ENCODE assay signal across 37 cellular contexts in genomic region chr2:38308821-38309220, GRCh38.
"Had no signal": no experiment of that assay in that cellular context is flagged by ENCODE, and none has a peak within 500 bp of the region (broad histone marks: within the 10 kb centered on the region; RNA-seq: fewer than 3 reads in every experiment).

No MANE protein-coding gene starts in this region.

- H3K27ac ChIP-seq: adrenal gland, ascending aorta, cardiac muscle cell, VCaP had no signal

- DNase-seq: activated B cell treated with CpG ODN at 0.5 μM for 24 hours; activated CD4-positive, alpha-beta memory T cell treated with anti-CD3 and anti-CD28 coated beads for 36 hours; activated CD4-positive, alpha-beta T cell treated with anti-CD3 and anti-CD28 coated beads for 4 hours; activated CD4-positive, alpha-beta T cell treated with anti-CD3 and anti-CD28 coated beads, Interleukin-2, amount 10 ng/mL, durations not matched to agents 24 days and 14 days; activated CD4-positive, alpha-beta T cell treated with anti-CD3 and anti-CD28 coated beads, Interleukin-2, amount 50 U/mL, for 1 hour; activated CD4-positive, alpha-beta T cell treated with anti-CD3 and anti-CD28 coated beads, Interleukin-2, amount 50 U/mL, for 4 hours; activated CD4-positive, CD25-positive, alpha-beta regulatory T cell treated with anti-CD3 and anti-CD28 coated beads, Interleukin-2, amount 50 U/mL, for 72 hours; activated CD8-positive, alpha-beta memory T cell treated with anti-CD3 and anti-CD28 coated beads, Interleukin-2, amount 50 U/mL, for 4 hours; activated CD8-positive, alpha-beta T cell treated with anti-CD3 and anti-CD28 coated beads for 36 hours; activated effector memory CD4-positive, alpha-beta T cell treated with anti-CD3 and anti-CD28 coated beads, Interleukin-2, amount 50 U/mL, for 16 hours; activated gamma-delta T cell treated with Interleukin-2 at 50 U/mL for 16 hours; activated naive CD4-positive, alpha-beta T cell; activated naive CD4-positive, alpha-beta T cell treated with anti-CD3 and anti-CD28 coated beads for 36 hours; activated naive CD4-positive, alpha-beta T cell treated with anti-CD3 and anti-CD28 coated beads, Interleukin-2, amount 50 U/mL, for 16 hours; activated naive CD8-positive, alpha-beta T cell treated with anti-CD3 and anti-CD28 coated beads for 36 hours; activated T-cell treated with anti-CD3 and anti-CD28 coated beads for 4 hours; activated T-cell treated with anti-CD3 and anti-CD28 coated beads, Interleukin-2, amount 50 U/mL, for 1 hour; activated T-cell treated with anti-CD3 and anti-CD28 coated beads, Interleukin-2, amount 50 U/mL, for 4 hours; activated T-cell treated with anti-CD3 and anti-CD28 coated beads, Interleukin-2, amount 50 U/mL, for 72 hours; adrenal gland; amygdala; anterior cingulate cortex; caudate nucleus; cerebellar nuclear complex; T-helper 1 cell; T-helper 2 cell; T-helper 9 cell had no signal

- H3K9me3 Mint-ChIP-seq: activated B cell treated with CpG ODN at 0.5 μM for 24 hours; activated CD4-positive, alpha-beta memory T cell treated with anti-CD3 and anti-CD28 coated beads for 36 hours; activated CD4-positive, alpha-beta T cell treated with anti-CD3 and anti-CD28 coated beads, Interleukin-2, amount 10 ng/mL, durations not matched to agents 24 days and 14 days; activated CD8-positive, alpha-beta T cell treated with anti-CD3 and anti-CD28 coated beads for 36 hours; activated naive CD4-positive, alpha-beta T cell treated with anti-CD3 and anti-CD28 coated beads for 36 hours; activated naive CD4-positive, alpha-beta T cell treated with anti-CD3 and anti-CD28 coated beads, Interleukin-2, amount 50 U/mL, for 72 hours; activated naive CD8-positive, alpha-beta T cell treated with anti-CD3 and anti-CD28 coated beads for 36 hours; activated T-cell treated with anti-CD3 and anti-CD28 coated beads, Interleukin-2, amount 50 U/mL, for 4 hours; activated T-cell treated with anti-CD3 and anti-CD28 coated beads, Interleukin-2, amount 50 U/mL, for 72 hours; activated T-helper 1 cell treated with anti-CD3 and anti-CD28 coated beads, Interleukin-12 subunit alpha, Interleukin-12 subunit beta, Interleukin-2, Interleukin-4 antibody, amounts not matched to agents 30 ng/mL and 10 ng/mL and 1 ng/mL, durations not matched to agents 14 hours and 24 hours and 36 hours; activated T-helper 17 cell treated with anti-CD3 and anti-CD28 coated beads, Interleukin-2, amount 50 U/mL, for 72 hours; central memory CD8-positive, alpha-beta T cell; T-helper 2 cell treated with Interferon-gamma antibody and Interleukin-4, amounts not matched to agents 5 μg/mL and 100 μg/mL, for 36 hours had no signal

- H3K4me1 Mint-ChIP-seq: brain had no signal

- H3K27me3 Mint-ChIP-seq: activated B cell treated with CpG ODN at 0.5 μM for 24 hours; activated CD4-positive, alpha-beta memory T cell treated with anti-CD3 and anti-CD28 coated beads for 36 hours; activated CD4-positive, alpha-beta T cell treated with anti-CD3 and anti-CD28 coated beads, Interleukin-2, amount 10 ng/mL, durations not matched to agents 24 days and 14 days; activated CD8-positive, alpha-beta T cell treated with anti-CD3 and anti-CD28 coated beads for 36 hours; activated naive CD8-positive, alpha-beta T cell treated with anti-CD3 and anti-CD28 coated beads for 36 hours; activated T-helper 17 cell treated with anti-CD3 and anti-CD28 coated beads, Interleukin-2, amount 50 U/mL, for 72 hours; brain; central memory CD8-positive, alpha-beta T cell had no signal

- H3K4me3 Mint-ChIP-seq: activated B cell treated with CpG ODN at 0.5 μM for 24 hours; activated CD4-positive, alpha-beta memory T cell treated with anti-CD3 and anti-CD28 coated beads for 36 hours; activated CD4-positive, alpha-beta T cell treated with anti-CD3 and anti-CD28 coated beads, Interleukin-2, amount 10 ng/mL, durations not matched to agents 24 days and 14 days; activated CD8-positive, alpha-beta T cell treated with anti-CD3 and anti-CD28 coated beads for 36 hours; activated naive CD4-positive, alpha-beta T cell treated with anti-CD3 and anti-CD28 coated beads for 36 hours; activated naive CD8-positive, alpha-beta T cell treated with anti-CD3 and anti-CD28 coated beads for 36 hours; activated T-cell treated with anti-CD3 and anti-CD28 coated beads, Interleukin-2, amount 50 U/mL, for 4 hours; activated T-cell treated with anti-CD3 and anti-CD28 coated beads, Interleukin-2, amount 50 U/mL, for 72 hours; activated T-helper 1 cell treated with anti-CD3 and anti-CD28 coated beads, Interleukin-12 subunit alpha, Interleukin-12 subunit beta, Interleukin-2, Interleukin-4 antibody, amounts not matched to agents 30 ng/mL and 10 ng/mL and 1 ng/mL, durations not matched to agents 14 hours and 24 hours and 36 hours; activated T-helper 17 cell treated with anti-CD3 and anti-CD28 coated beads, Interleukin-2, amount 50 U/mL, for 72 hours; brain; central memory CD8-positive, alpha-beta T cell; T-helper 1 cell treated with Interleukin-12 subunit alpha and Interleukin-12 subunit beta and Interleukin-4 antibody, amounts not matched to agents 30 μg/mL and 1 μg/mL, for 36 hours; T-helper 2 cell treated with Interferon-gamma antibody and Interleukin-4, amounts not matched to agents 5 μg/mL and 100 μg/mL, for 36 hours had no signal

- H3K9me3 ChIP-seq: adrenal gland, ascending aorta had no signal

- H3K27ac Mint-ChIP-seq: activated B cell treated with CpG ODN at 0.5 μM for 24 hours; activated CD4-positive, alpha-beta memory T cell treated with anti-CD3 and anti-CD28 coated beads for 36 hours; activated CD4-positive, alpha-beta T cell treated with anti-CD3 and anti-CD28 coated beads, Interleukin-2, amount 10 ng/mL, durations not matched to agents 24 days and 14 days; activated naive CD4-positive, alpha-beta T cell treated with anti-CD3 and anti-CD28 coated beads for 36 hours; activated naive CD4-positive, alpha-beta T cell treated with anti-CD3 and anti-CD28 coated beads, Interleukin-2, amount 50 U/mL, for 72 hours; activated naive CD8-positive, alpha-beta T cell treated with anti-CD3 and anti-CD28 coated beads for 36 hours; activated T-cell treated with anti-CD3 and anti-CD28 coated beads, Interleukin-2, amount 50 U/mL, for 72 hours; activated T-helper 1 cell treated with anti-CD3 and anti-CD28 coated beads, Interleukin-12 subunit alpha, Interleukin-12 subunit beta, Interleukin-2, Interleukin-4 antibody, amounts not matched to agents 30 ng/mL and 10 ng/mL and 1 ng/mL, durations not matched to agents 14 hours and 24 hours and 36 hours; activated T-helper 17 cell treated with anti-CD3 and anti-CD28 coated beads, Interleukin-2, amount 50 U/mL, for 72 hours; brain; T-helper 1 cell treated with Interleukin-12 subunit alpha and Interleukin-12 subunit beta and Interleukin-4 antibody, amounts not matched to agents 30 μg/mL and 1 μg/mL, for 36 hours; T-helper 2 cell treated with Interferon-gamma antibody and Interleukin-4, amounts not matched to agents 5 μg/mL and 100 μg/mL, for 36 hours had no signal

- H3K4me3 ChIP-seq: adrenal gland, ascending aorta, cardiac muscle cell had no signal

- H3K4me1 ChIP-seq: ascending aorta had no signal
